In genomic region chr6:34638834-34639736, GRCh38 we compare ENCODE assay signal across 9 cellular contexts. TPM values are rescaled to one million over a fixed set of nuclear protein-coding genes. Genes with fewer than 3 reads are reported as not detected.
DNase-seq lines count a peak whose midpoint lies in the region; ATAC-seq and TF ChIP-seq lines count a peak whose summit lies in the region.
"Had no signal": no experiment of that assay in that cellular context is flagged by ENCODE, and none has a peak within 500 bp of the region (broad histone marks: within the 10 kb centered on the region; RNA-seq: fewer than 3 reads in every experiment).

No MANE protein-coding gene starts in this region.

- DNase-seq in GM06990 (ENCODE audit: extremely low read depth, insufficient read length) (peak; percentile 68), cardiac muscle cell (ENCODE audit: low read depth in 1 of 2, low spot score in 1 of 2) (peak in 1 of 2 donors; percentile 52), dorsolateral prefrontal cortex (no peak), aorta (no peak), NCI-H446 (lab: John Stamatoyannopoulos, UW) (no peak), sciatic nerve (ENCODE audit: low spot score) (no peak)
- DNase-seq: activated T-cell treated with anti-CD3 and anti-CD28 coated beads, Interleukin-2, amount 50 U/mL, for 1 hour had no signal

- H3K27ac ChIP-seq in cardiac muscle cell (peak overlapping the region; percentile 76), dorsolateral prefrontal cortex (no peak overlapping the region), aorta (ENCODE audit: low read depth in 1 of 2, low read length in 2 of 2) (no peak overlapping the region)

- intact Hi-C loops in dorsolateral prefrontal cortex (cut with DNase I): no loop called here
- intact Hi-C loops in aorta (cut with DNase I): no loop called here
- intact Hi-C loops in sciatic nerve (cut with DNase I): no loop called here

- H3K9me3 ChIP-seq in cardiac muscle cell (ENCODE audit: low read depth) (no peaks in the 10 kb centered on the region), aorta (ENCODE audit: control insufficient read depth, low read length) (no peaks in the 10 kb centered on the region)

- H3K27me3 ChIP-seq in GM06990 (replicated peaks; ENCODE audit: control insufficient read depth, insufficient read depth, low read length): no peaks in the 10 kb centered on the region
- no peaks in the 10 kb centered on the region for H3K27me3 ChIP-seq in cardiac muscle cell
- H3K27me3 ChIP-seq in dorsolateral prefrontal cortex: no peaks in the 10 kb centered on the region
- H3K27me3 ChIP-seq in aorta (ENCODE audit: control insufficient read depth in 1 of 2, insufficient read depth in 2 of 2, low read length in 1 of 2): no peaks in the 10 kb centered on the region

- 90 to 94% methylated on average over 6 of the region's 6 CpGs for WGBS in aorta, 2 donors

- H3K4me1 ChIP-seq in cardiac muscle cell (ENCODE audit: low read depth) (peaks cover 11% of the 10 kb centered on the region), aorta (ENCODE audit: control insufficient read depth in 1 of 2, insufficient read depth in 2 of 2, low read length in 2 of 2) (no peaks in the 10 kb centered on the region)

- H3K36me3 ChIP-seq in GM06990 (ENCODE audit: control insufficient read depth, insufficient read depth, low read length) (no peaks in the 10 kb centered on the region; the same call in 1 of the 2 replicates), cardiac muscle cell (peaks cover 3% of the 10 kb centered on the region), aorta (ENCODE audit: control insufficient read depth in 1 of 2, insufficient read depth in 2 of 2, low read length in 1 of 2) (no peaks in the 10 kb centered on the region)

- peak; percentile 72 for ATAC-seq in GM19351 (IDR thresholded peaks at IDR 0.05; ENCODE audit: unreplicated experiment)
- ATAC-seq in HG03064 (IDR thresholded peaks at IDR 0.05; ENCODE audit: low read depth, unreplicated experiment): peak; percentile 76
- no peak for ATAC-seq in aorta (ENCODE audit: low FRiP score)
- no peak for ATAC-seq in sciatic nerve

- TF ChIP-seq CTCF in GM06990 (IDR thresholded peaks at IDR 0.05; ENCODE audit: insufficient read depth, low read length, poor library complexity, severe bottlenecking) (no peak), cardiac muscle cell (IDR thresholded peaks at IDR 0.05; ENCODE audit: low read depth, low read length) (no peak), dorsolateral prefrontal cortex (IDR thresholded peaks at IDR 0.05 in 54 of 56, conservative IDR thresholded peaks at IDR 0.05 in 2 of 56; ENCODE audit: low read depth in 1 of 56, partially characterized antibody in 56 of 56) (no peak)

- H3K4me3 ChIP-seq in GM06990 (replicated peaks; ENCODE audit: low read depth, low read length) (peak overlapping the region; percentile 15), cardiac muscle cell (no peak overlapping the region), dorsolateral prefrontal cortex (no peak overlapping the region), aorta (ENCODE audit: low read length in 2 of 2) (no peak overlapping the region)

RNA-seq across cellular contexts. Expression of gene ILRUN, which starts 57.5 kb away (rescaled TPM):
- 42.7 and 55.9 TPM in 2 replicates for total RNA-seq in cardiac muscle cell
- 9.6 and 14.6 TPM in 2 replicates for polyA plus RNA-seq in cardiac muscle cell
- total RNA-seq in dorsolateral prefrontal cortex: 100 to 1,000 TPM in 71 of 120 experiments, 10 to 100 TPM in 49; 46.6 to 155 (median 106) TPM
- total RNA-seq in aorta: 10 to 100 TPM; 69.7 to 76.6 TPM
- polyA plus RNA-seq in aorta: 10 to 100 TPM; 46.7 to 62.2 TPM
- total RNA-seq in sciatic nerve: 58.6 TPM

Comparison
In these comparisons a context has a peak if more than half of its experiments do, and no peak if none do; other contexts are left out.
1. ATAC-seq: peak in GM19351 (single experiment) and HG03064 (single experiment); none in aorta (single experiment) and sciatic nerve (single experiment).